In the genomic region with DNA sequence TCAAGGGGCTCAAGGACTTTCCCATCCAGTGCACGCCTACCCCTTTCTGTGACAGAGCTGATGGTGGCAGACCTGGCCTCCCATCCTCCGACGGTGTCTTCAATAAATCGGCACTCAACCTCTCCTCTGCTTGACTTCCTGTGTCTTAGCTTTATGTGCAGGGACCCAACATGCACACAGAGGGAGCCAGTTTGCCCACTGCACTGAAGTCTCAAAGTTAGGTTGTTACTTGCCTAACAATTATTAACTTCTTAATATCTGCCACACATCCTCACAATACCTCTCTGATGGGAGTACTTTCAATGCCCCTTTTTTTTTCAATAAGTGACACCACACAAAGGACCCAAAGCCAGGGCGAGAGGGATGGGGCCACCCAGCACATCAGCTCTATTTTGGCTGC, we compare ENCODE assay signal across 34 cellular contexts. TPM values are rescaled to one million over a fixed set of nuclear protein-coding genes. Genes with fewer than 3 reads are reported as not detected.
"Had no signal": no experiment of that assay in that cellular context is flagged by ENCODE, and none has a peak within 500 bp of the region (broad histone marks: within the 10 kb centered on the region; RNA-seq: fewer than 3 reads in every experiment).

No MANE protein-coding gene starts in this region.

- H3K4me1 Mint-ChIP-seq: activated CD4-positive, alpha-beta T cell treated with anti-CD3 and anti-CD28 coated beads, Interleukin-2, amount 10 ng/mL, durations not matched to agents 7 days and 5 days; activated T-helper 17 cell treated with anti-CD3 and anti-CD28 coated beads, Interleukin-2, amount 50 U/mL, for 72 hours had no signal

- H3K4me3 Mint-ChIP-seq: activated CD4-positive, alpha-beta memory T cell treated with anti-CD3 and anti-CD28 coated beads for 36 hours; activated CD4-positive, alpha-beta T cell treated with anti-CD3 and anti-CD28 coated beads, Interleukin-2, amount 10 ng/mL, durations not matched to agents 7 days and 5 days; activated naive CD4-positive, alpha-beta T cell treated with anti-CD3 and anti-CD28 coated beads for 36 hours; activated naive CD8-positive, alpha-beta T cell; activated T-helper 17 cell treated with anti-CD3 and anti-CD28 coated beads, Interleukin-2, amount 50 U/mL, for 72 hours had no signal

- H3K9me3 Mint-ChIP-seq: activated CD4-positive, alpha-beta memory T cell treated with anti-CD3 and anti-CD28 coated beads for 36 hours; activated CD4-positive, alpha-beta T cell treated with anti-CD3 and anti-CD28 coated beads, Interleukin-2, amount 10 ng/mL, durations not matched to agents 7 days and 5 days; activated naive CD4-positive, alpha-beta T cell treated with anti-CD3 and anti-CD28 coated beads for 36 hours; activated T-helper 17 cell treated with anti-CD3 and anti-CD28 coated beads, Interleukin-2, amount 50 U/mL, for 72 hours had no signal

- H3K36me3 ChIP-seq: brain microvascular endothelial cell, cardiac muscle cell, SJCRH30 had no signal

- DNase-seq: activated CD4-positive, alpha-beta memory T cell treated with anti-CD3 and anti-CD28 coated beads for 36 hours; activated CD4-positive, alpha-beta T cell treated with anti-CD3 and anti-CD28 coated beads, Interleukin-2, amount 10 ng/mL, durations not matched to agents 7 days and 5 days; activated CD4-positive, CD25-positive, alpha-beta regulatory T cell; activated gamma-delta T cell; activated naive CD4-positive, alpha-beta T cell treated with anti-CD3 and anti-CD28 coated beads for 36 hours; activated T-cell treated with anti-CD3 and anti-CD28 coated beads for 4 hours; activated T-cell treated with anti-CD3 and anti-CD28 coated beads, Interleukin-2, amount 50 U/mL, for 48 hours; amygdala; brain microvascular endothelial cell; NCI-H1092; NCI-H1417; NCI-H2029; NCI-H2107; NCI-H2171 treated with DMSO at 0.1 percent for 48 hours; NCI-H226; NCI-H526; NCI-H774; NK-92 treated with Interleukin-12 subunit alpha and Interleukin-12 subunit beta, amount 100 ng/mL, for 24 hours; OCI-M1; RPMI8226; SJCRH30; SK-N-SH; T-helper 1 cell had no signal

- H3K27me3 ChIP-seq: brain microvascular endothelial cell, cardiac muscle cell, SJCRH30 had no signal

- H3K9me2 ChIP-seq: SK-N-SH had no signal

- FAIRE-seq: astrocyte had no signal

- H3K4me1 ChIP-seq: SJCRH30 had no signal

- H3K36me3 Mint-ChIP-seq: activated CD4-positive, alpha-beta memory T cell treated with anti-CD3 and anti-CD28 coated beads for 36 hours; activated naive CD8-positive, alpha-beta T cell had no signal

- H3K4me3 ChIP-seq: cardiac muscle cell, SJCRH30 had no signal

- H3K9me3 ChIP-seq: SJCRH30, SK-N-SH had no signal

- H3K27ac Mint-ChIP-seq: activated CD4-positive, alpha-beta memory T cell treated with anti-CD3 and anti-CD28 coated beads for 36 hours; activated CD4-positive, alpha-beta T cell treated with anti-CD3 and anti-CD28 coated beads, Interleukin-2, amount 10 ng/mL, durations not matched to agents 7 days and 5 days; activated naive CD4-positive, alpha-beta T cell treated with anti-CD3 and anti-CD28 coated beads for 36 hours; activated naive CD8-positive, alpha-beta T cell; activated T-helper 17 cell treated with anti-CD3 and anti-CD28 coated beads, Interleukin-2, amount 50 U/mL, for 72 hours had no signal

- ATAC-seq: activated T-helper 17 cell treated with anti-CD3 and anti-CD28 coated beads, Interleukin-2, amount 50 U/mL, for 72 hours; Panc1; Right ventricle myocardium inferior had no signal

- H3K9ac ChIP-seq: SK-N-SH had no signal

- H3K4me2 ChIP-seq: SK-N-SH had no signal

- H3K27ac ChIP-seq: brain microvascular endothelial cell, cardiac muscle cell, SJCRH30, VCaP had no signal

RNA-seq across cellular contexts. Expression of gene IZUMO1R, which starts 3.6 kb away (rescaled TPM):
- total RNA-seq: activated CD4-positive, alpha-beta memory T cell treated with anti-CD3 and anti-CD28 coated beads for 36 hours; activated CD4-positive, alpha-beta T cell treated with anti-CD3 and anti-CD28 coated beads, Interleukin-2, amount 10 ng/mL, durations not matched to agents 7 days and 5 days; activated CD8-positive, alpha-beta memory T cell treated with anti-CD3 and anti-CD28 coated beads for 36 hours; activated naive CD4-positive, alpha-beta T cell treated with anti-CD3 and anti-CD28 coated beads for 36 hours; activated T-helper 17 cell treated with anti-CD3 and anti-CD28 coated beads, Interleukin-2, amount 50 U/mL, for 72 hours; astrocyte; cardiac muscle cell; MCF 10A; NCI-H460; Right ventricle myocardium inferior; SJCRH30; T-helper 2 cell treated with Interferon-gamma antibody and Interleukin-4, amounts not matched to agents 100 ng/mL and 5 ng/mL, for 36 hours had no signal
- polyA plus RNA-seq: cardiac muscle cell had no signal
